ENCODE assay signal across 12 cellular contexts in genomic region chr16:26795184-26795583, GRCh38.
DNase-seq lines count a peak whose midpoint lies in the region; ATAC-seq, FAIRE-seq and TF ChIP-seq lines count a peak whose summit lies in the region.
"Had no signal": no experiment of that assay in that cellular context is flagged by ENCODE, and none has a peak within 500 bp of the region (broad histone marks: within the 10 kb centered on the region; RNA-seq: fewer than 3 reads in every experiment).

No MANE protein-coding gene starts in this region.

- no peaks in the 10 kb centered on the region for H4K20me1 ChIP-seq in K562 (replicated peaks; ENCODE audit: control insufficient read depth, insufficient read depth, low read length)

- peak; percentile 76 for ATAC-seq in K562
- ATAC-seq in gastrocnemius medialis = no peak
- no peak for ATAC-seq in GM19397 (IDR thresholded peaks at IDR 0.05; ENCODE audit: unreplicated experiment)

- H3K27me3 ChIP-seq in K562 (ENCODE audit: control insufficient read depth in 2 of 2, insufficient read depth in 2 of 2, low read length in 2 of 2) (no peaks in the 10 kb centered on the region; a peak in 1 of 5 replicates), spleen (replicated peaks in 1 of 7) (peaks cover 0 to 50% (median 0%) of the 10 kb centered on the region in 7 donors), gastrocnemius medialis (no peaks in the 10 kb centered on the region)

- H3K4me1 ChIP-seq in K562 (replicated peaks in 1 of 2; ENCODE audit: control insufficient read depth in 2 of 2, insufficient read depth in 2 of 2, low read length in 2 of 2) (no peaks in the 10 kb centered on the region), spleen (peaks cover 0 to 9% (median 0%) of the 10 kb centered on the region in 6 donors), gastrocnemius medialis (no peaks in the 10 kb centered on the region)

- H3K36me3 ChIP-seq in K562 (ENCODE audit: control insufficient read depth, insufficient read depth, low read length) = no peaks in the 10 kb centered on the region
- H3K36me3 ChIP-seq in spleen = no peaks in the 10 kb centered on the region
- no peaks in the 10 kb centered on the region for H3K36me3 ChIP-seq in gastrocnemius medialis

- no peak for TF ChIP-seq EP300 in K562 (IDR thresholded peaks at IDR 0.05; ENCODE audit: low read length)

- peak; percentile 14 for DNase-seq in NK-92 treated with Interleukin-12 subunit alpha and Interleukin-12 subunit beta, amount 100 ng/mL, for 24 hours (lab: John Stamatoyannopoulos, UW)
- DNase-seq in NK-92 (lab: John Stamatoyannopoulos, UW; ENCODE audit: unreplicated experiment) (no peak), NAMALWA (ENCODE audit: low spot score) (peak; percentile 64), K562 (ENCODE audit: extremely low read depth in 1 of 4, low spot score in 3 of 4) (peak; percentile 12 to 35 (median 19)), spleen (no peak), NCI-H1694 (lab: John Stamatoyannopoulos, UW) (no peak), gastrocnemius medialis (no peak)
- DNase-seq: NCI-H1105 treated with DMSO at 0.1 percent for 48 hours had no signal

- peak in 1 of 2 experiments; percentile 25; a peak in 1 of 4 replicates for TF ChIP-seq RAD21 in K562 (CRISPR knock-in tag; conservative IDR thresholded peaks at IDR 0.05 in 1 of 2, IDR thresholded peaks at IDR 0.05 in 1 of 2)

- H2AFZ ChIP-seq in K562 (ENCODE audit: low read depth, low read length) = no peak overlapping the region

- H3K9ac ChIP-seq in K562 (ENCODE audit: insufficient read depth in 1 of 2, low read depth in 2 of 2, low read length in 2 of 2) = no peak overlapping the region

- TF ChIP-seq POLR2A in K562 (conservative IDR thresholded peaks at IDR 0.05) (no peak), spleen (IDR thresholded peaks at IDR 0.05) (no peak), gastrocnemius medialis (IDR thresholded peaks at IDR 0.05) (no peak)

- CTCF ChIA-PET in K562 (lab: Yijun Ruan, JAX; ENCODE audit: low intra/inter-chr PET ratio) = no interaction called here

- no peaks in the 10 kb centered on the region for H3K9me1 ChIP-seq in K562 (ENCODE audit: control insufficient read depth, insufficient read depth, low read length)

- in situ Hi-C loops in K562 (cut with MboI) = no loop called here
- in situ Hi-C loops in gastrocnemius medialis (cut with MboI; ENCODE audit: low sequenced_read_pairs in 4 of 4) = no loop called here

- no peak overlapping the region for H3K4me2 ChIP-seq in K562 (ENCODE audit: insufficient read depth, low read length)

- POLR2A ChIA-PET in K562 (lab: Yijun Ruan, JAX) = interaction anchor here (1.8 kb wide), 1 partner anchor 14 kb away, joined by 4 read pairs; no protein-coding TSS in a partner anchor

- no peaks in the 10 kb centered on the region for H3K79me2 ChIP-seq in K562 (ENCODE audit: control insufficient read depth, insufficient read depth, low read length)

- H3K9me3 ChIP-seq in K562 (replicated peaks; ENCODE audit: control insufficient read depth, insufficient read depth, low read depth, low read length) = no peaks in the 10 kb centered on the region
- no peaks in the 10 kb centered on the region for H3K9me3 ChIP-seq in spleen
- no peaks in the 10 kb centered on the region for H3K9me3 ChIP-seq in gastrocnemius medialis

- WGBS in K562 (ENCODE audit: insufficient coverage, low coverage, missing lambda C conversion rate) = 0% methylated on average over 3 of the region's 3 CpGs
- WGBS in spleen, 5 donors = 16 to 23% (median 23%) methylated on average over 3 of the region's 3 CpGs

- BruUV-seq in K562 (replicated peaks; lab: Mats Ljungman, UMichigan) = no TSS peak

- H3K27ac ChIP-seq in K562 (ENCODE audit: extremely low read depth, low read depth, low read length) (no peak overlapping the region), spleen (no peak overlapping the region), gastrocnemius medialis (no peak overlapping the region)
- H3K27ac ChIP-seq: SK-N-MC had no signal

- intact Hi-C loops in K562 (cut with micrococcal nuclease) (no loop called here), spleen (cut with DNase I; ENCODE audit: low total_unique reads) (no loop called here), gastrocnemius medialis (cut with DNase I; ENCODE audit: low total_unique reads) (no loop called here)

- H3K4me3 ChIP-seq in K562 = no peak overlapping the region
- H3K4me3 ChIP-seq in spleen = no peak overlapping the region
- no peak overlapping the region for H3K4me3 ChIP-seq in gastrocnemius medialis
- H3K4me3 ChIP-seq: SK-N-MC had no signal

- TF ChIP-seq CTCF in K562 (IDR thresholded peaks at IDR 0.05 in 2 of 3, conservative IDR thresholded peaks at IDR 0.05 in 1 of 3; ENCODE audit: insufficient read depth in 2 of 3, low read depth in 1 of 3, low read length in 3 of 3) (peak; percentile 37 to 50 (median 43); a peak in 3 of 6 replicates), spleen (IDR thresholded peaks at IDR 0.05 in 8 of 11, conservative IDR thresholded peaks at IDR 0.05 in 3 of 11) (peak in 7 of 11 experiments; percentile 25 to 50 (median 41)), gastrocnemius medialis (IDR thresholded peaks at IDR 0.05 in 4 of 5, conservative IDR thresholded peaks at IDR 0.05 in 1 of 5) (no peak)

- peak; percentile 51 for FAIRE-seq in K562 (lab: Jason Lieb, UNC)
- FAIRE-seq: colon, urothelium cell line had no signal

TF ChIP-seq in K562, 482 proteins besides CTCF, POLR2A, EP300 and RAD21:
- TF ChIP-seq SMC3 (conservative IDR thresholded peaks at IDR 0.05; ENCODE audit: insufficient read depth, low read depth, low read length) (0 out of 2 replicates have a peak, but pooled peaks have one; percentile 7), ZNF12 (CRISPR knock-in tag; IDR thresholded peaks at IDR 0.05) (no peak)

Comparison
In these comparisons a context has a peak if more than half of its experiments do, and no peak if none do; other contexts are left out.
1. DNase-seq: peak in NK-92 treated with Interleukin-12 subunit alpha and Interleukin-12 subunit beta, amount 100 ng/mL, for 24 hours (single experiment), NAMALWA (single experiment) and K562 (4 of 4); none in NK-92 (single experiment), spleen (single experiment), NCI-H1694 (single experiment) and gastrocnemius medialis (0 of 2).
2. CTCF ChIP-seq: peak in K562 (3 of 3) and spleen (7 of 11); none in gastrocnemius medialis (0 of 5).